In the genomic region with DNA sequence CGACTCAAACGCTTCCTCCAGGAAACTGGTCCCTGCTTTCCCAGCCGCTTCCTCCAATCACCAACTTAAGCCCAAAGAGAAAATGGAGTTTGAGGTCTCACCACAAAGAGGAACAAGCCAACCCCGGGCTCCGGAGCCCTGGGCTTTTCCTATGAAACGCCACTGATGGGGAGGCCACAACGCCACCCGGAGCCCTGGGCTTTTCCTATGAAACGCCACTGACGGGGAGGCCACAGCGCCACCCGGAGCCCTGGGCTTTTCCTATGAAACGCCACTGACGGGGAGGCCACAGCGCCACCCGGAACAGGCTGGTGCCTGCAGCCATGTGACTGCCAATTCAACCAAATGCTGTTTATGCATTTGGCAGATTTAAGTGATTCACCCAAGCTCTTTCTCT, we compare ENCODE assay signal across 9 cellular contexts. TPM values are rescaled to one million over a fixed set of nuclear protein-coding genes. Genes with fewer than 3 reads are reported as not detected.
DNase-seq lines count a peak whose midpoint lies in the region; ATAC-seq and TF ChIP-seq lines count a peak whose summit lies in the region.
"Had no signal": no experiment of that assay in that cellular context is flagged by ENCODE, and none has a peak within 500 bp of the region (broad histone marks: within the 10 kb centered on the region; RNA-seq: fewer than 3 reads in every experiment).

No MANE protein-coding gene starts in this region.

- no peaks in the 10 kb centered on the region for H3K36me3 Mint-ChIP-seq in activated naive CD4-positive, alpha-beta T cell treated with anti-CD3 and anti-CD28 coated beads, Interleukin-2, amount 50 U/mL, for 24 hours
- H3K36me3 Mint-ChIP-seq in glutamatergic neuron (ENCODE audit: unreplicated experiment) = peaks cover under 1% of the 10 kb centered on the region
- no peaks in the 10 kb centered on the region for H3K36me3 Mint-ChIP-seq in stimulated activated naive CD8-positive, alpha-beta T cell treated with anti-CD3 and anti-CD28 coated beads, Interleukin-15, Interleukin-2, amounts not matched to agents 100 ng/mL and 50 ng/mL, for 24 hours (ENCODE audit: low read depth)

- TF ChIP-seq CTCF in glutamatergic neuron (IDR thresholded peaks at IDR 0.05; ENCODE audit: partially characterized antibody, unreplicated experiment) = no peak

- H3K4me1 Mint-ChIP-seq in activated naive CD4-positive, alpha-beta T cell treated with anti-CD3 and anti-CD28 coated beads, Interleukin-2, amount 50 U/mL, for 24 hours = peaks cover 31% of the 10 kb centered on the region
- H3K4me1 Mint-ChIP-seq in glutamatergic neuron (ENCODE audit: low read depth, unreplicated experiment) = peaks cover 12% of the 10 kb centered on the region
- peaks cover 39% of the 10 kb centered on the region for H3K4me1 Mint-ChIP-seq in stimulated activated naive CD8-positive, alpha-beta T cell treated with anti-CD3 and anti-CD28 coated beads, Interleukin-15, Interleukin-2, amounts not matched to agents 100 ng/mL and 50 ng/mL, for 24 hours (ENCODE audit: low read depth)

- H3K4me3 Mint-ChIP-seq in activated naive CD4-positive, alpha-beta T cell treated with anti-CD3 and anti-CD28 coated beads, Interleukin-2, amount 50 U/mL, for 24 hours = peak overlapping the region; percentile 56
- no peak overlapping the region for H3K4me3 Mint-ChIP-seq in glutamatergic neuron (ENCODE audit: unreplicated experiment)
- peak overlapping the region; percentile 63 for H3K4me3 Mint-ChIP-seq in stimulated activated naive CD8-positive, alpha-beta T cell treated with anti-CD3 and anti-CD28 coated beads, Interleukin-15, Interleukin-2, amounts not matched to agents 100 ng/mL and 50 ng/mL, for 24 hours
- H3K4me3 Mint-ChIP-seq: stimulated activated effector memory CD8-positive, alpha-beta T cell treated with anti-CD3 and anti-CD28 coated beads, Interleukin-12 subunit alpha, Interleukin-12 subunit beta, amount 100 ng/mL, for 72 hours had no signal

- peak overlapping the region; percentile 59 for H3K27ac Mint-ChIP-seq in activated naive CD4-positive, alpha-beta T cell treated with anti-CD3 and anti-CD28 coated beads, Interleukin-2, amount 50 U/mL, for 24 hours
- H3K27ac Mint-ChIP-seq in glutamatergic neuron (ENCODE audit: unreplicated experiment) = peak overlapping the region; percentile 22
- H3K27ac Mint-ChIP-seq in stimulated activated naive CD8-positive, alpha-beta T cell treated with anti-CD3 and anti-CD28 coated beads, Interleukin-15, Interleukin-2, amounts not matched to agents 100 ng/mL and 50 ng/mL, for 24 hours = peak overlapping the region; percentile 72
- H3K27ac Mint-ChIP-seq: stimulated activated effector memory CD8-positive, alpha-beta T cell treated with anti-CD3 and anti-CD28 coated beads, Interleukin-12 subunit alpha, Interleukin-12 subunit beta, amount 100 ng/mL, for 72 hours had no signal

- no peak for DNase-seq in activated naive CD4-positive, alpha-beta T cell treated with Interleukin-2 at 50 U/mL for 16 hours
- DNase-seq in RPMI8226 (peak; percentile 11), glutamatergic neuron (no peak), HuH-7.5 (ENCODE audit: low spot score) (no peak), retina (no peak)

- H3K9me3 Mint-ChIP-seq in activated naive CD4-positive, alpha-beta T cell treated with anti-CD3 and anti-CD28 coated beads, Interleukin-2, amount 50 U/mL, for 24 hours = no peaks in the 10 kb centered on the region
- peaks cover 16% of the 10 kb centered on the region for H3K9me3 Mint-ChIP-seq in glutamatergic neuron (ENCODE audit: unreplicated experiment)
- no peaks in the 10 kb centered on the region for H3K9me3 Mint-ChIP-seq in stimulated activated naive CD8-positive, alpha-beta T cell treated with anti-CD3 and anti-CD28 coated beads, Interleukin-15, Interleukin-2, amounts not matched to agents 100 ng/mL and 50 ng/mL, for 24 hours
- H3K9me3 Mint-ChIP-seq: stimulated activated effector memory CD8-positive, alpha-beta T cell treated with anti-CD3 and anti-CD28 coated beads, Interleukin-12 subunit alpha, Interleukin-12 subunit beta, amount 100 ng/mL, for 72 hours had no signal

- H3K27me3 Mint-ChIP-seq in activated naive CD4-positive, alpha-beta T cell treated with anti-CD3 and anti-CD28 coated beads, Interleukin-2, amount 50 U/mL, for 24 hours = no peaks in the 10 kb centered on the region
- H3K27me3 Mint-ChIP-seq in glutamatergic neuron (ENCODE audit: unreplicated experiment) = peaks cover 15% of the 10 kb centered on the region
- H3K27me3 Mint-ChIP-seq in stimulated activated naive CD8-positive, alpha-beta T cell treated with anti-CD3 and anti-CD28 coated beads, Interleukin-15, Interleukin-2, amounts not matched to agents 100 ng/mL and 50 ng/mL, for 24 hours = no peaks in the 10 kb centered on the region

- ATAC-seq in HG02610 (IDR thresholded peaks at IDR 0.05; ENCODE audit: unreplicated experiment) = no peak
- ATAC-seq: stimulated activated effector memory CD8-positive, alpha-beta T cell treated with anti-CD3 and anti-CD28 coated beads, Interleukin-12 subunit alpha, Interleukin-12 subunit beta, amount 100 ng/mL, for 72 hours had no signal

RNA-seq across cellular contexts. Expression of a gene that starts 45.8 kb away (rescaled TPM):
- total RNA-seq in glutamatergic neuron (ENCODE audit: unreplicated experiment) = 402 TPM

Comparison
In these comparisons a context has a peak if more than half of its experiments do, and no peak if none do; other contexts are left out.
1. H3K27ac Mint-ChIP-seq: peak in every context shown above with its lines; median percentile 72 in stimulated activated naive CD8-positive, alpha-beta T cell treated with anti-CD3 and anti-CD28 coated beads, Interleukin-15, Interleukin-2, amounts not matched to agents 100 ng/mL and 50 ng/mL, for 24 hours; 59 in activated naive CD4-positive, alpha-beta T cell treated with anti-CD3 and anti-CD28 coated beads, Interleukin-2, amount 50 U/mL, for 24 hours; 22 in glutamatergic neuron.